ENCODE assay signal across 13 cellular contexts in genomic region chr18:55250729-55251128, GRCh38.
DNase-seq lines count a peak whose midpoint lies in the region; ATAC-seq, FAIRE-seq and TF ChIP-seq lines count a peak whose summit lies in the region.
"Had no signal": no experiment of that assay in that cellular context is flagged by ENCODE, and none has a peak within 500 bp of the region (broad histone marks: within the 10 kb centered on the region; RNA-seq: fewer than 3 reads in every experiment).

No MANE protein-coding gene starts in this region.

- 2% methylated on average over 4 of the region's 4 CpGs for WGBS in GM12878 (ENCODE audit: insufficient coverage, insufficient replicate concordance, low lambda C conversion rate, missing lambda C conversion rate)

- H3K27me3 Mint-ChIP-seq in activated naive CD8-positive, alpha-beta T cell treated with anti-CD3 and anti-CD28 coated beads, Interleukin-2, amount 50 U/mL, for 24 hours, result peaks cover 2% of the 10 kb centered on the region
- H3K27me3 Mint-ChIP-seq in activated naive CD8-positive, alpha-beta T cell treated with anti-CD3 and anti-CD28 coated beads for 36 hours, result no peaks in the 10 kb centered on the region

- SMC1A ChIA-PET in GM12878 (lab: Charles Lee; ENCODE audit: uncharacterized antibody, unreplicated experiment), result interaction anchor here (0.7 to 7.1 kb wide), 14 partner anchors 12 to 181 kb away, joined by 3 to 177 read pairs (median 10); no protein-coding TSS in a partner anchor

- no peak overlapping the region for H3K4me3 Mint-ChIP-seq in activated naive CD8-positive, alpha-beta T cell treated with anti-CD3 and anti-CD28 coated beads, Interleukin-2, amount 50 U/mL, for 24 hours
- no peak overlapping the region for H3K4me3 Mint-ChIP-seq in activated naive CD8-positive, alpha-beta T cell treated with anti-CD3 and anti-CD28 coated beads for 36 hours
- H3K4me3 Mint-ChIP-seq in stimulated activated effector memory CD8-positive, alpha-beta T cell treated with anti-CD3 and anti-CD28 coated beads, Interleukin-12 subunit alpha, Interleukin-12 subunit beta, amount 100 ng/mL, for 72 hours, result peak overlapping the region; percentile 3

- peaks cover 4% of the 10 kb centered on the region for H3K79me2 ChIP-seq in GM12878 (ENCODE audit: control insufficient read depth, insufficient read depth, low read length)

- intact Hi-C loops in GM12878 (cut with micrococcal nuclease; ENCODE audit: unreplicated experiment), result no loop called here

- H3K4me3 ChIP-seq in GM12878, result no peak overlapping the region; the same call in 1 of the 2 replicates
- H3K4me3 ChIP-seq: SJSA1 had no signal

- DNase-seq in activated naive CD8-positive, alpha-beta T cell treated with anti-CD3 and anti-CD28 coated beads, Interleukin-2, amount 50 U/mL, for 24 hours, result no peak
- no peak for DNase-seq in activated naive CD8-positive, alpha-beta T cell treated with anti-CD3 and anti-CD28 coated beads for 36 hours
- DNase-seq in GM12878 (ENCODE audit: low read depth, low spot score), result no peak
- DNase-seq in stimulated activated effector memory CD8-positive, alpha-beta T cell treated with anti-CD3 and anti-CD28 coated beads, Interleukin-12 subunit alpha, Interleukin-12 subunit beta, amount 100 ng/mL, for 72 hours (ENCODE audit: low spot score in 2 of 2), result no peak
- DNase-seq in NCI-H2029 treated with DMSO at 0.1 percent for 48 hours (lab: John Stamatoyannopoulos, UW), result no peak
- no peak for DNase-seq in DMS79 treated with DMSO at 0.1 percent for 48 hours (lab: John Stamatoyannopoulos, UW)
- no peak for DNase-seq in T1000 (lab: John Stamatoyannopoulos, UW)
- DNase-seq: AML-193; effector memory CD4-positive, alpha-beta T cell; NCI-H146 had no signal

- H3K27ac Mint-ChIP-seq in activated naive CD8-positive, alpha-beta T cell treated with anti-CD3 and anti-CD28 coated beads, Interleukin-2, amount 50 U/mL, for 24 hours, result no peak overlapping the region
- no peak overlapping the region for H3K27ac Mint-ChIP-seq in activated naive CD8-positive, alpha-beta T cell treated with anti-CD3 and anti-CD28 coated beads for 36 hours
- peak overlapping the region; percentile 0 for H3K27ac Mint-ChIP-seq in stimulated activated effector memory CD8-positive, alpha-beta T cell treated with anti-CD3 and anti-CD28 coated beads, Interleukin-12 subunit alpha, Interleukin-12 subunit beta, amount 100 ng/mL, for 72 hours

- no peak for TF ChIP-seq CTCF in GM12878 (IDR thresholded peaks at IDR 0.05 in 2 of 3, conservative IDR thresholded peaks at IDR 0.05 in 1 of 3; ENCODE audit: control insufficient read depth in 2 of 3, extremely low read depth in 1 of 3, insufficient read depth in 1 of 3, low read depth in 3 of 3, low read length in 3 of 3)

- H3K4me2 ChIP-seq in GM12878 (ENCODE audit: control insufficient read depth, insufficient read depth), result peak overlapping the region; percentile 46; the same call in 1 of the 2 replicates

- no peak; a peak in 1 of 4 replicates for TF ChIP-seq EP300 in GM12878 (IDR thresholded peaks at IDR 0.05; ENCODE audit: borderline replicate concordance in 1 of 2, control insufficient read depth in 1 of 2, low read depth in 2 of 2, low read length in 2 of 2)

- no peaks in the 10 kb centered on the region for H4K20me1 ChIP-seq in GM12878 (ENCODE audit: control insufficient read depth, insufficient read depth)

- in situ Hi-C loops in GM12878 (cut with MboI), result no loop called here

- no peaks in the 10 kb centered on the region for H3K27me3 ChIP-seq in GM12878 (replicated peaks in 1 of 2; ENCODE audit: control insufficient read depth in 2 of 2, insufficient read depth in 2 of 2, low read length in 1 of 2)
- H3K27me3 ChIP-seq: SJSA1 had no signal

- peaks cover 57% of the 10 kb centered on the region for H3K4me1 ChIP-seq in GM12878 (ENCODE audit: control insufficient read depth, insufficient read depth, low read length)

- H3K4me1 Mint-ChIP-seq in activated naive CD8-positive, alpha-beta T cell treated with anti-CD3 and anti-CD28 coated beads, Interleukin-2, amount 50 U/mL, for 24 hours, result no peaks in the 10 kb centered on the region
- H3K4me1 Mint-ChIP-seq in activated naive CD8-positive, alpha-beta T cell treated with anti-CD3 and anti-CD28 coated beads for 36 hours, result no peaks in the 10 kb centered on the region
- peaks cover 6% of the 10 kb centered on the region for H3K4me1 Mint-ChIP-seq in stimulated activated effector memory CD8-positive, alpha-beta T cell treated with anti-CD3 and anti-CD28 coated beads, Interleukin-12 subunit alpha, Interleukin-12 subunit beta, amount 100 ng/mL, for 72 hours

- TF ChIP-seq POLR2A in GM12878 (IDR thresholded peaks at IDR 0.05; ENCODE audit: low read depth, low read length), result no peak

- no peak for TF ChIP-seq RAD21 in GM12878 (IDR thresholded peaks at IDR 0.05; ENCODE audit: insufficient read depth, low read depth, low read length)

- RAD21 ChIA-PET in GM12878 (lab: Charles Lee; ENCODE audit: unreplicated experiment), result interaction anchor here (0.8 to 6.8 kb wide), 13 partner anchors 10 to 74 kb away, joined by 3 to 93 read pairs (median 13); no protein-coding TSS in a partner anchor

- POLR2A ChIA-PET in GM12878 (lab: Charles Lee), result interaction anchor here (0.5 to 6.4 kb wide), 12 partner anchors 10 to 71 kb away, joined by 3 to 70 read pairs (median 8); no protein-coding TSS in a partner anchor

- CTCF ChIA-PET in GM12878 (lab: Yijun Ruan, JAX), result interaction anchor here (0.9 to 7.1 kb wide), 10 partner anchors 10 to 68 kb away, joined by 3 to 50 read pairs (median 6); no protein-coding TSS in a partner anchor

- BruUV-seq in GM12878 (replicated peaks; lab: Mats Ljungman, UMichigan), result no TSS peak

- peak overlapping the region; percentile 73 for H3K27ac ChIP-seq in GM12878 (ENCODE audit: control insufficient read depth, insufficient read depth)

- H3K9me3 Mint-ChIP-seq in activated naive CD8-positive, alpha-beta T cell treated with anti-CD3 and anti-CD28 coated beads, Interleukin-2, amount 50 U/mL, for 24 hours, result no peaks in the 10 kb centered on the region
- no peaks in the 10 kb centered on the region for H3K9me3 Mint-ChIP-seq in activated naive CD8-positive, alpha-beta T cell treated with anti-CD3 and anti-CD28 coated beads for 36 hours
- no peaks in the 10 kb centered on the region for H3K9me3 Mint-ChIP-seq in stimulated activated effector memory CD8-positive, alpha-beta T cell treated with anti-CD3 and anti-CD28 coated beads, Interleukin-12 subunit alpha, Interleukin-12 subunit beta, amount 100 ng/mL, for 72 hours

- FAIRE-seq in GM12878 (lab: Jason Lieb, UNC), result no peak
- FAIRE-seq: keratinocyte had no signal

- H3K9me3 ChIP-seq in GM12878 (replicated peaks; ENCODE audit: control insufficient read depth, insufficient read depth, low read length), result peaks cover 2% of the 10 kb centered on the region; the same call in 2 of the 3 replicates
- H3K9me3 ChIP-seq: SJSA1 had no signal

- peak; percentile 10 for ATAC-seq in activated naive CD8-positive, alpha-beta T cell treated with anti-CD3 and anti-CD28 coated beads, Interleukin-2, amount 50 U/mL, for 24 hours
- ATAC-seq in HG03095 (IDR thresholded peaks at IDR 0.05; ENCODE audit: unreplicated experiment) (peak; percentile 23), GM12878 (peak; percentile 50)
- ATAC-seq in stimulated activated effector memory CD8-positive, alpha-beta T cell treated with anti-CD3 and anti-CD28 coated beads, Interleukin-12 subunit alpha, Interleukin-12 subunit beta, amount 100 ng/mL, for 72 hours, result peak; percentile 86

- H3K36me3 ChIP-seq in GM12878 (ENCODE audit: control insufficient read depth in 2 of 2, insufficient read depth in 2 of 2, low read length in 1 of 2), result peaks cover 0 to 27% of the 10 kb centered on the region in 2 experiments

- H3K36me3 Mint-ChIP-seq in activated naive CD8-positive, alpha-beta T cell treated with anti-CD3 and anti-CD28 coated beads, Interleukin-2, amount 50 U/mL, for 24 hours (ENCODE audit: low read depth), result peaks cover 2% of the 10 kb centered on the region
- H3K36me3 Mint-ChIP-seq in activated naive CD8-positive, alpha-beta T cell treated with anti-CD3 and anti-CD28 coated beads for 36 hours, result no peaks in the 10 kb centered on the region
- H3K36me3 Mint-ChIP-seq in stimulated activated effector memory CD8-positive, alpha-beta T cell treated with anti-CD3 and anti-CD28 coated beads, Interleukin-12 subunit alpha, Interleukin-12 subunit beta, amount 100 ng/mL, for 72 hours, result no peaks in the 10 kb centered on the region

- no peak overlapping the region for H3K9ac ChIP-seq in GM12878 (ENCODE audit: control insufficient read depth, insufficient read depth, low read length)

- no peak overlapping the region for H2AFZ ChIP-seq in GM12878 (ENCODE audit: control insufficient read depth, low read depth, low read length)

TF ChIP-seq in GM12878, 131 proteins besides CTCF, POLR2A, EP300 and RAD21 (continues in another document):
- TF ChIP-seq KAT2A (conservative IDR thresholded peaks at IDR 0.05; ENCODE audit: control insufficient read depth, low read depth, low read length), result no peak
- peak; percentile 87 for TF ChIP-seq NFIC (IDR thresholded peaks at IDR 0.05; ENCODE audit: low read depth, low read length)
- TF ChIP-seq MEF2A (IDR thresholded peaks at IDR 0.05; ENCODE audit: insufficient read depth, low read depth, low read length), result 0 out of 2 replicates have a peak, but pooled peaks have one; percentile 51
- TF ChIP-seq HCFC1 (IDR thresholded peaks at IDR 0.05; ENCODE audit: low read length), result no peak
- peak; percentile 44; the same call in 1 of the 2 replicates for TF ChIP-seq CREM (IDR thresholded peaks at IDR 0.05; ENCODE audit: low read depth)
- TF ChIP-seq TCF3 (IDR thresholded peaks at IDR 0.05; ENCODE audit: borderline replicate concordance, insufficient read depth, low read depth, low read length), result peak; percentile 43; the same call in 1 of the 2 replicates
- TF ChIP-seq CREB1 (IDR thresholded peaks at IDR 0.05; ENCODE audit: low read depth), result peak; percentile 30; the same call in 1 of the 2 replicates
- peak; percentile 63 for TF ChIP-seq RUNX3 (IDR thresholded peaks at IDR 0.05; ENCODE audit: low read length)
- no peak for TF ChIP-seq KDM1A (IDR thresholded peaks at IDR 0.05; ENCODE audit: borderline replicate concordance)
- TF ChIP-seq ATF2 (IDR thresholded peaks at IDR 0.05; ENCODE audit: low read length), result peak; percentile 25; the same call in 1 of the 2 replicates
- no peak for TF ChIP-seq NR2C2 (IDR thresholded peaks at IDR 0.05; ENCODE audit: borderline replicate concordance, control insufficient read depth, insufficient read length, low read depth)
- TF ChIP-seq JUNB (IDR thresholded peaks at IDR 0.05), result peak; percentile 94

Comparison
In these comparisons a context has a peak if more than half of its experiments do, and no peak if none do; other contexts are left out.
1. ATAC-seq: peak in every context shown above with its lines; median percentile 86 in stimulated activated effector memory CD8-positive, alpha-beta T cell treated with anti-CD3 and anti-CD28 coated beads, Interleukin-12 subunit alpha, Interleukin-12 subunit beta, amount 100 ng/mL, for 72 hours; 50 in GM12878; 23 in HG03095; 10 in activated naive CD8-positive, alpha-beta T cell treated with anti-CD3 and anti-CD28 coated beads, Interleukin-2, amount 50 U/mL, for 24 hours.